ENCODE assay signal across 14 cellular contexts in the genomic region with DNA sequence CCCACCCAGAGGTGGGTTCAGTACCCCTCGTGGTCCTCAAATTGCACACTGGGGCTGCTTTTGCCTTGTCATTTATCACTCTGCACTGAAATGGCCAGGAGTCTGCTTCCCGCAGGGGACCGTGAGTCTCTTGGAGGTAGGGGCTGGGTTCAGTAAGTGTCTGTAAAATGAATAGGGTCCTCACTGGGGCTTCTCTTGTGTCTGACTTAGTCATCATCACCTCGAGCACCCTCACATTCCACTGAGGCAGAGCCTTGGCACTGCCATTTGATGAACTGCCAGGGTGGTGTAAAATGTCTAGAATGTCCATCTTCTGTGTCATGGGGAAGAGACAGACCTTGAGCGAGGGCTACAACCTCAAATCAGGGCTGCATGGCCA.
DNase-seq lines count a peak whose midpoint lies in the region; ATAC-seq and TF ChIP-seq lines count a peak whose summit lies in the region.
"Had no signal": no experiment of that assay in that cellular context is flagged by ENCODE, and none has a peak within 500 bp of the region (broad histone marks: within the 10 kb centered on the region; RNA-seq: fewer than 3 reads in every experiment).

No MANE protein-coding gene starts in this region.

- H2BK120ac ChIP-seq in neuronal stem cell (ENCODE audit: low read depth, low read length) = no peak overlapping the region

- H3K4me1 ChIP-seq in colonic mucosa (peaks cover 13% of the 10 kb centered on the region), neuronal stem cell (ENCODE audit: control insufficient read depth in 2 of 2, insufficient read depth in 1 of 2, low read depth in 1 of 2, low read length in 2 of 2) (peaks cover 16 to 26% of the 10 kb centered on the region in 2 donors), upper lobe of left lung (peaks cover 53 to 82% (median 64%) of the 10 kb centered on the region in 4 donors)

- H3K18ac ChIP-seq in neuronal stem cell (ENCODE audit: low read length) = peak overlapping the region; percentile 15

- peak overlapping the region; percentile 30 for H2AK5ac ChIP-seq in neuronal stem cell (ENCODE audit: low read depth, low read length)

- H3K27me3 Mint-ChIP-seq in activated T-cell treated with anti-CD3 and anti-CD28 coated beads, Interleukin-2, amount 50 U/mL, for 72 hours (ENCODE audit: low read depth) = peaks cover 45% of the 10 kb centered on the region

- H2AFZ ChIP-seq in neuronal stem cell (ENCODE audit: low read length) = no peak overlapping the region
- H2AFZ ChIP-seq: hepatocyte had no signal

- ATAC-seq in upper lobe of left lung (ENCODE audit: low FRiP score in 2 of 2) (no peak), HG02759 (IDR thresholded peaks at IDR 0.05; ENCODE audit: unreplicated experiment) (no peak)
- ATAC-seq in activated T-cell treated with anti-CD3 and anti-CD28 coated beads, Interleukin-2, amount 50 U/mL, for 72 hours (replicated peaks in 1 of 2) = no peak

- no peak overlapping the region for H3K23ac ChIP-seq in neuronal stem cell (ENCODE audit: low read depth, low read length, poor library complexity)

- no peak overlapping the region for H3K9ac ChIP-seq in colonic mucosa (ENCODE audit: low read depth in 2 of 2, low read length in 2 of 2)
- H3K9ac ChIP-seq in neuronal stem cell (ENCODE audit: low read depth, low read length, poor library complexity) = no peak overlapping the region

- H3K9me3 ChIP-seq in colonic mucosa = no peaks in the 10 kb centered on the region
- H3K9me3 ChIP-seq in neuronal stem cell (replicated peaks in 1 of 2; ENCODE audit: control insufficient read depth in 2 of 2, insufficient read depth in 1 of 2, low read depth in 1 of 2, low read length in 2 of 2) = no peaks in the 10 kb centered on the region
- no peaks in the 10 kb centered on the region for H3K9me3 ChIP-seq in upper lobe of left lung

- H4K91ac ChIP-seq in neuronal stem cell (ENCODE audit: low read depth, low read length, poor library complexity) = no peak overlapping the region

- TF ChIP-seq POLR2A in upper lobe of left lung (IDR thresholded peaks at IDR 0.05) = no peak

- H3K4me3 Mint-ChIP-seq in activated T-cell treated with anti-CD3 and anti-CD28 coated beads, Interleukin-2, amount 50 U/mL, for 72 hours = no peak overlapping the region

- H3K4me1 Mint-ChIP-seq in activated T-cell treated with anti-CD3 and anti-CD28 coated beads, Interleukin-2, amount 50 U/mL, for 72 hours (ENCODE audit: low read depth) = peaks cover 7% of the 10 kb centered on the region

- H3K36me3 ChIP-seq in colonic mucosa (no peaks in the 10 kb centered on the region), neuronal stem cell (replicated peaks in 1 of 2; ENCODE audit: control insufficient read depth in 2 of 2, insufficient read depth in 2 of 2, low read length in 2 of 2) (no peaks in the 10 kb centered on the region), upper lobe of left lung (no peaks in the 10 kb centered on the region)

- no peak overlapping the region for H3K27ac Mint-ChIP-seq in activated T-cell treated with anti-CD3 and anti-CD28 coated beads, Interleukin-2, amount 50 U/mL, for 72 hours
- H3K27ac Mint-ChIP-seq: memory B cell, T-cell had no signal

- H3K36me3 Mint-ChIP-seq in activated T-cell treated with anti-CD3 and anti-CD28 coated beads, Interleukin-2, amount 50 U/mL, for 72 hours (ENCODE audit: insufficient read depth in 2 of 2) = no peaks in the 10 kb centered on the region
- H3K36me3 Mint-ChIP-seq: memory B cell, T-cell had no signal

- DNase-seq in activated CD8-positive, alpha-beta memory T cell treated with anti-CD3 and anti-CD28 coated beads for 24 hours = peak; percentile 52
- DNase-seq in activated CD8-positive, alpha-beta memory T cell treated with anti-CD3 and anti-CD28 coated beads, Interleukin-2, amount 50 U/mL, for 4 hours = no peak
- DNase-seq in colonic mucosa (no peak), neuronal stem cell (ENCODE audit: low spot score) (no peak), upper lobe of left lung (no peak), UCSD-AML1 (lab: John Stamatoyannopoulos, UW; ENCODE audit: unreplicated experiment) (no peak)
- no peak for DNase-seq in activated T-cell treated with anti-CD3 and anti-CD28 coated beads, Interleukin-2, amount 50 U/mL, for 72 hours
- DNase-seq: activated CD4-positive, alpha-beta T cell treated with anti-CD3 and anti-CD28 coated beads for 4 hours; posterior cingulate gyrus; stimulated activated naive CD8-positive, alpha-beta T cell treated with anti-CD3 and anti-CD28 coated beads, Interleukin-15, Interleukin-2, amounts not matched to agents 100 U/mL and 50 U/mL, for 24 hours; T-cell had no signal

- no peak for TF ChIP-seq EP300 in upper lobe of left lung (IDR thresholded peaks at IDR 0.05)

- no peak overlapping the region for H3K4ac ChIP-seq in neuronal stem cell (ENCODE audit: low read length)

- H3K14ac ChIP-seq in neuronal stem cell (ENCODE audit: low read length) = no peak overlapping the region

- H2BK5ac ChIP-seq in neuronal stem cell (ENCODE audit: low read length) = no peak overlapping the region

- H2BK15ac ChIP-seq in neuronal stem cell (ENCODE audit: low read length) = peak overlapping the region; percentile 63

- H2BK12ac ChIP-seq in neuronal stem cell (ENCODE audit: low read length) = no peak overlapping the region

- TF ChIP-seq CTCF in colonic mucosa (IDR thresholded peaks at IDR 0.05) (no peak), upper lobe of left lung (IDR thresholded peaks at IDR 0.05) (no peak)

- H3K79me1 ChIP-seq in neuronal stem cell (ENCODE audit: low read depth, low read length) = no peaks in the 10 kb centered on the region

- H3K27me3 ChIP-seq in colonic mucosa = no peaks in the 10 kb centered on the region
- no peaks in the 10 kb centered on the region for H3K27me3 ChIP-seq in neuronal stem cell (ENCODE audit: control insufficient read depth in 3 of 3, insufficient read depth in 3 of 3, low read depth in 1 of 3, low read length in 3 of 3)
- no peaks in the 10 kb centered on the region for H3K27me3 ChIP-seq in upper lobe of left lung
- H3K27me3 ChIP-seq: hepatocyte had no signal

- H3K9me3 Mint-ChIP-seq in activated T-cell treated with anti-CD3 and anti-CD28 coated beads, Interleukin-2, amount 50 U/mL, for 72 hours = no peaks in the 10 kb centered on the region
- H3K9me3 Mint-ChIP-seq: memory B cell, T-cell had no signal

- intact Hi-C loops in colonic mucosa (cut with DNase I) = no loop called here

- no peak overlapping the region for H4K8ac ChIP-seq in neuronal stem cell (ENCODE audit: low read depth, low read length)

- H3K27ac ChIP-seq in colonic mucosa (peak overlapping the region; percentile 12), neuronal stem cell (replicated peaks; ENCODE audit: low read length) (no peak overlapping the region), upper lobe of left lung (peak overlapping the region; percentile 89 to 98 (median 92))

- WGBS in neuronal stem cell (ENCODE audit: extremely low coverage in 2 of 2, insufficient read length in 2 of 2, insufficient replicate concordance in 1 of 2), 2 donors = no CpG with 5 or more reads among the region's 5 CpGs
- 71 to 73% methylated on average over 4 to 5 of the region's 5 CpGs for WGBS in upper lobe of left lung, 2 donors

- H3K4me2 ChIP-seq in neuronal stem cell (ENCODE audit: insufficient read depth, low read length, poor library complexity, severe bottlenecking) = no peak overlapping the region
- H3K4me2 ChIP-seq: hepatocyte had no signal

- H3K4me3 ChIP-seq in colonic mucosa (no peak overlapping the region), neuronal stem cell (ENCODE audit: low read length in 2 of 2) (no peak overlapping the region), upper lobe of left lung (no peak overlapping the region)
- H3K4me3 ChIP-seq: hepatocyte had no signal
